Comparison of ENCODE assay signal across 12 cellular contexts in genomic region chr20:44717986-44718385, GRCh38. TPM values are rescaled to one million over a fixed set of nuclear protein-coding genes. Genes with fewer than 3 reads are reported as not detected.
A peak's percentile ranks its signal among the peaks of the same experiment; 100 is the strongest.
DNase-seq lines count a peak whose midpoint lies in the region; ATAC-seq, FAIRE-seq and TF ChIP-seq lines count a peak whose summit lies in the region.
"Had no signal": no experiment of that assay in that cellular context is flagged by ENCODE, and none has a peak within 500 bp of the region (broad histone marks: within the 10 kb centered on the region; RNA-seq: fewer than 3 reads in every experiment).

No MANE protein-coding gene starts in this region.

- TF ChIP-seq CTCF in fibroblast of pulmonary artery (IDR thresholded peaks at IDR 0.05; ENCODE audit: low read length, missing control alignments) (peak; percentile 41), testis (IDR thresholded peaks at IDR 0.05) (peak; percentile 16 to 37 (median 32)), D721Med (IDR thresholded peaks at IDR 0.05; ENCODE audit: insufficient read depth, missing control alignments) (no peak)

- H3K9me3 ChIP-seq in testis, result no peaks in the 10 kb centered on the region
- H3K9me3 ChIP-seq: thyroid gland had no signal

- no peak for ATAC-seq in HG03342 (IDR thresholded peaks at IDR 0.05; ENCODE audit: unreplicated experiment)
- ATAC-seq: naive thymus-derived CD4-positive, alpha-beta T cell had no signal

- H3K27ac ChIP-seq in testis, result peak overlapping the region in 1 of 2 donors; percentile 66

- 85 to 89% methylated on average over 10 of the region's 10 CpGs for WGBS in testis, 2 donors

- no peaks in the 10 kb centered on the region for H3K36me3 ChIP-seq in testis (ENCODE audit: low read depth, missing control alignments)
- H3K36me3 ChIP-seq: thyroid gland had no signal

- DNase-seq in NCI-H2227 (lab: John Stamatoyannopoulos, UW; ENCODE audit: unreplicated experiment), result peak; percentile 23
- DNase-seq in NCI-H2227 treated with DMSO at 0.1 percent for 48 hours (lab: John Stamatoyannopoulos, UW), result no peak
- peak; percentile 57 for DNase-seq in SK-MEL-5 (ENCODE audit: low read depth, low spot score)
- no peak for DNase-seq in fibroblast of pulmonary artery (ENCODE audit: low read depth)
- DNase-seq in testis, result no peak
- no peak for DNase-seq in D721Med (ENCODE audit: insufficient read length, low spot score)
- DNase-seq in activated T-cell treated with anti-CD3 and anti-CD28 coated beads for 4 hours, result no peak
- DNase-seq: hypothalamus; naive thymus-derived CD4-positive, alpha-beta T cell; stimulated activated CD4-positive, alpha-beta T cell treated with anti-CD3 and anti-CD28 coated beads, Interleukin-4, amount 100 ng/mL, for 4 hours; thyroid gland had no signal

- no peaks in the 10 kb centered on the region for H3K27me3 ChIP-seq in testis
- H3K27me3 ChIP-seq: thyroid gland had no signal

- peaks cover 26% of the 10 kb centered on the region for H3K4me1 ChIP-seq in testis

- FAIRE-seq in D721Med (lab: Jason Lieb, UNC), result no peak

- intact Hi-C loops in testis (cut with DNase I; ENCODE audit: low total_unique reads), result no loop called here

- in situ Hi-C loops in SK-MEL-5 (cut with HindIII; ENCODE audit: low pct_unique_long_range_greater_than_20kb, low sequenced_read_pairs), result no loop called here

- no peak overlapping the region for H3K4me3 ChIP-seq in fibroblast of pulmonary artery (replicated peaks; ENCODE audit: low read depth, low read length)
- H3K4me3 ChIP-seq in testis, result no peak overlapping the region
- H3K4me3 ChIP-seq: thyroid gland had no signal

- no peak for TF ChIP-seq POLR2A in testis (IDR thresholded peaks at IDR 0.05)

RNA-seq across cellular contexts. Expression of gene CCN5, which starts 2.8 kb away (rescaled TPM):
- total RNA-seq in SK-MEL-5 (2014; rRNA removed; shearing (Covaris generic)), result 0.45 and 0.85 TPM in 2 replicates
- 0.23 and 2.2 TPM in 2 replicates for polyA plus RNA-seq in SK-MEL-5 (2015; cell fraction: cytosol; rRNA removed)
- 0.26 and 2.0 TPM in 2 replicates for polyA plus RNA-seq in SK-MEL-5 (2015; cell fraction: nucleus; rRNA removed)
- 100 to 1,000 TPM in 1 of 2 donors, 10 to 100 TPM in 1; 37.0 to 152 TPM for total RNA-seq in testis
- polyA plus RNA-seq in testis (ENCODE audit: insufficient read depth, low read depth, low replicate concordance), result 52.0 TPM
- total RNA-seq: naive thymus-derived CD4-positive, alpha-beta T cell had no signal
- polyA plus RNA-seq: naive thymus-derived CD4-positive, alpha-beta T cell had no signal

RNA-seq across cellular contexts. Expression of gene KCNK15, which starts 27.7 kb away (rescaled TPM):
- total RNA-seq in SK-MEL-5 (2014; rRNA removed; shearing (Covaris generic)), result 0.13 TPM in 1 of 2 replicates, not detected in the other
- 0.08 and 0.32 TPM in 2 replicates for polyA plus RNA-seq in SK-MEL-5 (2015; cell fraction: cytosol; rRNA removed)
- polyA plus RNA-seq in SK-MEL-5 (2015; cell fraction: nucleus; rRNA removed), result 0.15 TPM in 1 of 2 replicates, not detected in the other
- total RNA-seq in testis, result 10 to 100 TPM; 16.9 to 23.4 TPM
- 4.4 TPM for polyA plus RNA-seq in testis (ENCODE audit: insufficient read depth, low read depth, low replicate concordance)
- polyA plus RNA-seq: naive thymus-derived CD4-positive, alpha-beta T cell had no signal

Comparison
In these comparisons a context has a peak if more than half of its experiments do, and no peak if none do; other contexts are left out.
1. DNase-seq: peak in NCI-H2227 (single experiment) and SK-MEL-5 (single experiment); none in NCI-H2227 treated with DMSO at 0.1 percent for 48 hours (single experiment), fibroblast of pulmonary artery (single experiment), testis (single experiment), D721Med (single experiment) and activated T-cell treated with anti-CD3 and anti-CD28 coated beads for 4 hours (single experiment).
2. RNA of gene CCN5, which starts 2.8 kb away (total RNA-seq): 37.0 to 152 TPM in testis; 0.45 to 0.85 TPM in SK-MEL-5; every median in the first group is over 10 times any median in the second.
3. RNA of gene KCNK15, which starts 27.7 kb away (total RNA-seq): 16.9 to 23.4 TPM in testis; 0.13 TPM in SK-MEL-5; every median in the first group is over 10 times any median in the second.